Comparison of ENCODE assay signal across 16 cellular contexts in the genomic region with DNA sequence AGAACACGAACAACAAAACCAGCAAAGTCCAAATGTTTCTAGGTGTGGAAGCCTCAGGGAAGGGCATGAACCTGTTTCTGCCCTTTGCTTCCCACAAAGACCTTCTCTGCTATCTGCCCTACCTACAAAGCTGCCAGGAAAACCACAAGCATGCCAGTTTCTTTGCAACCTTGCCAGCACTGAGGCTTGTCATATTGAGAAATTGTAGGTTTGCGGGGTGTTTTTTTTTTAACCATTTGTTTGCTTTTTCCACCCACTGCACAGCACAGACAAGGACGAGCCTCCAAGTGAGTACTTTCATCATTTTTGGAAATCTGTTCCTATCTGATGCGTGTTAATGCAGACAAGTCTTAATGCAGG. TPM values are rescaled to one million over a fixed set of nuclear protein-coding genes. Genes with fewer than 3 reads are reported as not detected.
DNase-seq lines count a peak whose midpoint lies in the region; ATAC-seq, FAIRE-seq and TF ChIP-seq lines count a peak whose summit lies in the region.
"Had no signal": no experiment of that assay in that cellular context is flagged by ENCODE, and none has a peak within 500 bp of the region (broad histone marks: within the 10 kb centered on the region; RNA-seq: fewer than 3 reads in every experiment).

No MANE protein-coding gene starts in this region.

- peak; percentile 84 for FAIRE-seq in GM12892 (lab: Jason Lieb, UNC)
- FAIRE-seq: A204.1, keratinocyte had no signal

- no peaks in the 10 kb centered on the region for H3K79me2 ChIP-seq in GM23338 (replicated peaks; ENCODE audit: insufficient read depth)

- H3K36me3 Mint-ChIP-seq in activated CD4-positive, alpha-beta T cell treated with anti-CD3 and anti-CD28 coated beads for 36 hours (ENCODE audit: low read depth) = peaks cover 22% of the 10 kb centered on the region
- peaks cover 6% of the 10 kb centered on the region for H3K36me3 Mint-ChIP-seq in T-helper 17 cell (ENCODE audit: low read depth)
- H3K36me3 Mint-ChIP-seq in GM23338 (ENCODE audit: low read depth) = no peaks in the 10 kb centered on the region

- H3K27ac Mint-ChIP-seq in activated CD4-positive, alpha-beta T cell treated with anti-CD3 and anti-CD28 coated beads for 36 hours = peak overlapping the region; percentile 37
- peak overlapping the region; percentile 67 for H3K27ac Mint-ChIP-seq in T-helper 17 cell
- H3K27ac Mint-ChIP-seq in GM23338 = no peak overlapping the region

- H3K9me3 Mint-ChIP-seq in activated CD4-positive, alpha-beta T cell treated with anti-CD3 and anti-CD28 coated beads for 36 hours (ENCODE audit: low read depth) = no peaks in the 10 kb centered on the region
- peaks cover 4% of the 10 kb centered on the region; the same call in 1 of the 3 replicates for H3K9me3 Mint-ChIP-seq in GM23338

- H3K9me2 ChIP-seq in GM23338 (ENCODE audit: insufficient read depth) = no peaks in the 10 kb centered on the region

- no peak overlapping the region for H3K4me3 ChIP-seq in GM23338
- H3K4me3 ChIP-seq: skin epidermis had no signal

- intact Hi-C loops in activated CD4-positive, alpha-beta T cell treated with anti-CD3 and anti-CD28 coated beads for 36 hours (cut with DNase I, micrococcal nuclease) = loop anchor here in 1 of 2 experiments (5.0 kb wide), 1 partner anchor 264 kb away; no protein-coding TSS in a partner anchor

- H3K4me1 ChIP-seq in GM23338 (ENCODE audit: insufficient read depth) = no peaks in the 10 kb centered on the region

- TF ChIP-seq POLR2A in GM12892 (IDR thresholded peaks at IDR 0.05; ENCODE audit: low read depth, low read length) = no peak

- CTCF ChIA-PET in activated CD4-positive, alpha-beta T cell treated with anti-CD3 and anti-CD28 coated beads for 36 hours (lab: Charles Lee) = no interaction called here

- no peak overlapping the region for H3K4me2 ChIP-seq in GM23338

- peak; percentile 59 for DNase-seq in activated CD4-positive, alpha-beta T cell treated with anti-CD3 and anti-CD28 coated beads for 36 hours
- no peak for DNase-seq in activated CD4-positive, alpha-beta T cell treated with anti-CD3 and anti-CD28 coated beads for 1 hour
- DNase-seq in GM12892 (ENCODE audit: insufficient read length) = no peak
- DNase-seq in T-helper 17 cell = no peak
- DNase-seq in epithelial cell of prostate (ENCODE audit: low read depth, low spot score) = peak; percentile 20
- DNase-seq in GM23338 (ENCODE audit: low spot score) = no peak
- DNase-seq: glutamatergic neuron, midbrain, NCI-H2171 treated with DMSO at 0.1 percent for 48 hours had no signal

- no peak overlapping the region for H2AFZ ChIP-seq in GM23338

- no peaks in the 10 kb centered on the region for H4K20me1 ChIP-seq in GM23338 (replicated peaks; ENCODE audit: insufficient read depth)

- H3K27me3 Mint-ChIP-seq in activated CD4-positive, alpha-beta T cell treated with anti-CD3 and anti-CD28 coated beads for 36 hours = no peaks in the 10 kb centered on the region
- no peaks in the 10 kb centered on the region for H3K27me3 Mint-ChIP-seq in T-helper 17 cell
- H3K27me3 Mint-ChIP-seq in GM23338 (ENCODE audit: insufficient read depth, low read depth, poor library complexity) = peaks cover 8% of the 10 kb centered on the region

- no peak overlapping the region for H3K4me3 Mint-ChIP-seq in activated CD4-positive, alpha-beta T cell treated with anti-CD3 and anti-CD28 coated beads for 36 hours
- H3K4me3 Mint-ChIP-seq in T-helper 17 cell (no peak overlapping the region), GM23338 (no peak overlapping the region)

- no peak for TF ChIP-seq CTCF in GM23338 (conservative IDR thresholded peaks at IDR 0.05; ENCODE audit: low read depth in 2 of 2)

- peak; percentile 50 for ATAC-seq in activated CD4-positive, alpha-beta T cell treated with anti-CD3 and anti-CD28 coated beads for 36 hours
- ATAC-seq in T-helper 17 cell (peak; percentile 24), HG03439 (IDR thresholded peaks at IDR 0.05; ENCODE audit: unreplicated experiment) (no peak), HG03039 (IDR thresholded peaks at IDR 0.05; ENCODE audit: unreplicated experiment) (no peak), GM23338 (no peak)

- POLR2A ChIA-PET in activated CD4-positive, alpha-beta T cell treated with anti-CD3 and anti-CD28 coated beads for 36 hours (lab: Charles Lee) = interaction anchor here (0.9 kb wide), 1 partner anchor 12 kb away, joined by 3 read pairs; no protein-coding TSS in a partner anchor

- H3K27ac ChIP-seq in epithelial cell of prostate = no peak overlapping the region
- H3K27ac ChIP-seq in GM23338 (ENCODE audit: low read depth) = no peak overlapping the region
- H3K27ac ChIP-seq: skin epidermis, VCaP had no signal

- no peaks in the 10 kb centered on the region for H3F3A ChIP-seq in GM23338 (replicated peaks; ENCODE audit: low read depth)

- H3K36me3 ChIP-seq in GM23338 (ENCODE audit: insufficient read depth) = no peaks in the 10 kb centered on the region

- peaks cover 36% of the 10 kb centered on the region for H3K4me1 Mint-ChIP-seq in activated CD4-positive, alpha-beta T cell treated with anti-CD3 and anti-CD28 coated beads for 36 hours
- peaks cover 30% of the 10 kb centered on the region for H3K4me1 Mint-ChIP-seq in T-helper 17 cell
- peaks cover 4% of the 10 kb centered on the region; the same call in 1 of the 3 replicates for H3K4me1 Mint-ChIP-seq in GM23338

- H3K9me3 ChIP-seq in T-helper 17 cell (ENCODE audit: control insufficient read depth, low read length, poor library complexity, severe bottlenecking) = no peaks in the 10 kb centered on the region

- no peaks in the 10 kb centered on the region for H3K27me3 ChIP-seq in GM23338 (ENCODE audit: insufficient read depth)

TF ChIP-seq in GM23338, 12 proteins besides CTCF, POLR2A, EP300 and RAD21 (continues in another document):
- TF ChIP-seq EZH2phosphoT487 (IDR thresholded peaks at IDR 0.05; ENCODE audit: unreplicated experiment) = no peak
- TF ChIP-seq ZNF462 (CRISPR knock-in tag; IDR thresholded peaks at IDR 0.05) = no peak
- TF ChIP-seq NANOG (IDR thresholded peaks at IDR 0.05; ENCODE audit: borderline replicate concordance) = no peak
- no peak for TF ChIP-seq EZH2 (IDR thresholded peaks at IDR 0.05; ENCODE audit: low read depth, unreplicated experiment)
- no peak for TF ChIP-seq POLR2AphosphoS5 (IDR thresholded peaks at IDR 0.05; ENCODE audit: low read depth)

RNA-seq across cellular contexts. Expression of gene PARVG, which starts 12.8 kb away (rescaled TPM):
- total RNA-seq in activated CD4-positive, alpha-beta T cell treated with anti-CD3 and anti-CD28 coated beads for 36 hours = 10 to 100 TPM; 61.7 to 74.3 TPM
- polyA plus RNA-seq in GM12892 (2012; ENCODE audit: missing spikeins) = 44.4 TPM
- total RNA-seq in T-helper 17 cell = 10 to 100 TPM; 89.1 to 94.7 TPM
- total RNA-seq in GM23338 (2014; rRNA removed; shearing (Covaris generic)) = 0.14 TPM in 1 of 2 replicates, not detected in the other
- 0.31 TPM in 1 of 2 replicates, not detected in the other for polyA plus RNA-seq in GM23338 (2016; fragmentation: Nextera tagmentation; extraction: Ambion mirVana)
- total RNA-seq: osteocyte had no signal
- polyA plus RNA-seq: keratinocyte had no signal

Comparison
In these comparisons a context has a peak if more than half of its experiments do, and no peak if none do; other contexts are left out.
1. DNase-seq: peak in activated CD4-positive, alpha-beta T cell treated with anti-CD3 and anti-CD28 coated beads for 36 hours (single experiment) and epithelial cell of prostate (single experiment); none in activated CD4-positive, alpha-beta T cell treated with anti-CD3 and anti-CD28 coated beads for 1 hour (single experiment), GM12892 (single experiment), T-helper 17 cell (0 of 3) and GM23338 (single experiment).
2. ATAC-seq: peak in activated CD4-positive, alpha-beta T cell treated with anti-CD3 and anti-CD28 coated beads for 36 hours (single experiment) and T-helper 17 cell (single experiment); none in HG03439 (single experiment), HG03039 (single experiment) and GM23338 (single experiment).
3. RNA of gene PARVG, which starts 12.8 kb away (total RNA-seq): 89.1 to 94.7 TPM in T-helper 17 cell and 61.7 to 74.3 TPM in activated CD4-positive, alpha-beta T cell treated with anti-CD3 and anti-CD28 coated beads for 36 hours; 0.14 TPM in GM23338; every median in the first group is over 10 times any median in the second.